In genomic region chr15:73985101-73985873, GRCh38 we compare ENCODE assay signal across 12 cellular contexts. TPM values are rescaled to one million over a fixed set of nuclear protein-coding genes. Genes with fewer than 3 reads are reported as not detected.
A peak's percentile ranks its signal among the peaks of the same experiment; 100 is the strongest.
DNase-seq lines count a peak whose midpoint lies in the region; TF ChIP-seq lines count a peak whose summit lies in the region.
"Had no signal": no experiment of that assay in that cellular context is flagged by ENCODE, and none has a peak within 500 bp of the region (broad histone marks: within the 10 kb centered on the region; RNA-seq: fewer than 3 reads in every experiment).

No MANE protein-coding gene starts in this region.

- no peak overlapping the region for H3K27ac Mint-ChIP-seq in chondrocyte (ENCODE audit: unreplicated experiment)
- no peak overlapping the region for H3K27ac Mint-ChIP-seq in nephron progenitor cell

- H3K36me3 ChIP-seq in BLaER1 treated with 17β-estradiol and CSF1 and Interleukin-3, amounts not matched to agents 10 nM and 100 nM, result no peaks in the 10 kb centered on the region
- no peaks in the 10 kb centered on the region for H3K36me3 ChIP-seq in KMS-11 (ENCODE audit: insufficient read depth)
- H3K36me3 ChIP-seq: neural progenitor cell had no signal

- no peaks in the 10 kb centered on the region for H3K9me3 ChIP-seq in BLaER1 treated with 17β-estradiol and CSF1 and Interleukin-3, amounts not matched to agents 10 nM and 100 nM (replicated peaks in 1 of 11)

- H3K4me2 ChIP-seq in BLaER1 treated with 17β-estradiol and CSF1 and Interleukin-3, amounts not matched to agents 10 nM and 100 nM, result peak overlapping the region; percentile 39 to 98 (median 95)
- H3K4me2 ChIP-seq in KMS-11, result peak overlapping the region; percentile 88
- H3K4me2 ChIP-seq: neural progenitor cell had no signal

- peaks cover 5% of the 10 kb centered on the region for H3K36me3 Mint-ChIP-seq in chondrocyte (ENCODE audit: low read depth)
- H3K36me3 Mint-ChIP-seq in nephron progenitor cell (ENCODE audit: low read depth), result no peaks in the 10 kb centered on the region

- H3K27ac ChIP-seq in BLaER1 treated with 17β-estradiol and CSF1 and Interleukin-3, amounts not matched to agents 10 nM and 100 nM, result no peak overlapping the region
- peak overlapping the region; percentile 83 for H3K27ac ChIP-seq in KMS-11
- H3K27ac ChIP-seq: neural progenitor cell had no signal

- H3K4me1 ChIP-seq in BLaER1 treated with 17β-estradiol and CSF1 and Interleukin-3, amounts not matched to agents 10 nM and 100 nM, result peaks cover 62 to 80% (median 73%) of the 10 kb centered on the region in 10 experiments
- H3K4me1 ChIP-seq in KMS-11 (ENCODE audit: low read depth, poor library complexity, severe bottlenecking), result peaks cover 86% of the 10 kb centered on the region
- H3K4me1 ChIP-seq: neural progenitor cell had no signal

- H3K4me3 Mint-ChIP-seq in chondrocyte (ENCODE audit: unreplicated experiment) (no peak overlapping the region), nephron progenitor cell (peak overlapping the region; percentile 2)

- no peak overlapping the region for H3K9ac ChIP-seq in BLaER1 treated with 17β-estradiol and CSF1 and Interleukin-3, amounts not matched to agents 10 nM and 100 nM
- peak overlapping the region; percentile 25; the same call in 1 of the 2 replicates for H3K9ac ChIP-seq in KMS-11
- H3K9ac ChIP-seq: neural progenitor cell had no signal

- peak overlapping the region; percentile 38; the same call in 1 of the 2 replicates for H2AFZ ChIP-seq in KMS-11 (ENCODE audit: low read depth)
- H2AFZ ChIP-seq: neural progenitor cell had no signal

- no peaks in the 10 kb centered on the region for H3K79me2 ChIP-seq in KMS-11 (ENCODE audit: insufficient read depth, low read depth)

- H3K9me3 Mint-ChIP-seq in chondrocyte (ENCODE audit: low read depth) (no peaks in the 10 kb centered on the region), nephron progenitor cell (no peaks in the 10 kb centered on the region)
- H3K9me3 Mint-ChIP-seq: neural progenitor cell had no signal

- peaks cover 0 to 52% (median 40%) of the 10 kb centered on the region in 11 experiments; a peak in 18 of 22 replicates for H4K20me1 ChIP-seq in BLaER1 treated with 17β-estradiol and CSF1 and Interleukin-3, amounts not matched to agents 10 nM and 100 nM
- H4K20me1 ChIP-seq in KMS-11 (ENCODE audit: insufficient read depth), result no peaks in the 10 kb centered on the region

- TF ChIP-seq CTCF in KMS-11 (conservative IDR thresholded peaks at IDR 0.05; ENCODE audit: low read depth, low read length) (no peak), chondrocyte (IDR thresholded peaks at IDR 0.05) (no peak), nephron progenitor cell (IDR thresholded peaks at IDR 0.05) (no peak)

- peaks cover 87% of the 10 kb centered on the region for H3K4me1 Mint-ChIP-seq in chondrocyte (ENCODE audit: low read depth)
- H3K4me1 Mint-ChIP-seq in nephron progenitor cell, result peaks cover 44% of the 10 kb centered on the region

- peaks cover 0 to 34% (median 15%) of the 10 kb centered on the region in 11 experiments; a peak in 20 of 22 replicates for H3K27me3 ChIP-seq in BLaER1 treated with 17β-estradiol and CSF1 and Interleukin-3, amounts not matched to agents 10 nM and 100 nM
- H3K27me3 ChIP-seq in KMS-11 (ENCODE audit: insufficient read depth, low read depth), result no peaks in the 10 kb centered on the region
- H3K27me3 ChIP-seq: neural progenitor cell had no signal

- H3K27me3 Mint-ChIP-seq in chondrocyte (ENCODE audit: low read depth) (no peaks in the 10 kb centered on the region), nephron progenitor cell (ENCODE audit: low read depth, poor library complexity) (peaks cover 16% of the 10 kb centered on the region)

- DNase-seq in chondrocyte (ENCODE audit: low spot score) (peak; percentile 43), nephron progenitor cell (no peak), NCI-H187 treated with DMSO at 0.1 percent for 48 hours (lab: John Stamatoyannopoulos, UW) (no peak), NCI-H1436 (lab: John Stamatoyannopoulos, UW) (no peak), DMS53 treated with DMSO at 0.1 percent for 48 hours (lab: John Stamatoyannopoulos, UW; ENCODE audit: unreplicated experiment) (no peak), hypothalamus (lab: John Stamatoyannopoulos, UW) (no peak)
- DNase-seq: hippocampal formation; stimulated activated CD4-positive, alpha-beta T cell treated with anti-CD3 and anti-CD28 coated beads, Interleukin-2, amount 100 ng/mL, for 24 hours; trophoblast cell had no signal

- H3K4me3 ChIP-seq in BLaER1 treated with 17β-estradiol and CSF1 and Interleukin-3, amounts not matched to agents 10 nM and 100 nM, result no peak overlapping the region
- H3K4me3 ChIP-seq in KMS-11 (IDR thresholded peaks at IDR 0.05; ENCODE audit: insufficient read depth, low read depth, low read length), result no peak overlapping the region
- H3K4me3 ChIP-seq: neural progenitor cell had no signal

RNA-seq across cellular contexts. Expression of gene STOML1, which starts 6.8 kb away (rescaled TPM):
- total RNA-seq in chondrocyte, result 18.0 to 26.4 TPM (median 18.9 TPM) in 3 replicates

RNA-seq across cellular contexts. Expression of gene PML, which starts 9.2 kb away (rescaled TPM):
- 38.8 to 44.3 TPM (median 40.0 TPM) in 3 replicates for total RNA-seq in chondrocyte

RNA-seq across cellular contexts. Expression of gene LOXL1, which starts 59.0 kb away (rescaled TPM):
- 428 to 446 TPM (median 444 TPM) in 3 replicates for total RNA-seq in chondrocyte
